ENCODE assay signal across 11 cellular contexts in the genomic region with DNA sequence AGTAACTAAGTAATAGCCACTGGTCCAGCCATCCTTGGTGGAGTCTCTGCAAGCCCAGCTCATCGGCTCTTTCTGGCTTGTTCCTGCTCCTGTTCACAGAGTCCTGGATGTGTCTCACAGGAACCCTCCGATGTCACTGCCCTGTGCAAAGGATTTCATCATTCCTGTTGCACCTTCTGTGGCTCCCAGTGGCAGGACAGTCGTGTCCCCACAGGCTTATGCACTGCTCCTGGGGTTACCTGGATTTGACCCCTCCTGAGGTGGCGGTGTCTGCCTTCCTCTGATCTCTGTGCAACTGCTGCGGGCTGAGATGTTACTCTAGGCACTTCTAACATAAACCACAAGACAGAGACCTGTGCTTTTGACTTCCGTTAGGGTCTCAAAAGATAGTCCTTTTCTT. TPM values are rescaled to one million over a fixed set of nuclear protein-coding genes. Genes with fewer than 3 reads are reported as not detected.
A peak's percentile ranks its signal among the peaks of the same experiment; 100 is the strongest.
DNase-seq lines count a peak whose midpoint lies in the region; ATAC-seq and TF ChIP-seq lines count a peak whose summit lies in the region.
"Had no signal": no experiment of that assay in that cellular context is flagged by ENCODE, and none has a peak within 500 bp of the region (broad histone marks: within the 10 kb centered on the region; RNA-seq: fewer than 3 reads in every experiment).

No MANE protein-coding gene starts in this region.

- peaks cover 5% of the 10 kb centered on the region for H3K4me1 Mint-ChIP-seq in GM23338
- H3K4me1 Mint-ChIP-seq: neural progenitor cell had no signal

- H3K9me2 ChIP-seq in OCI-LY7 (ENCODE audit: insufficient read depth, low read length) (no peaks in the 10 kb centered on the region), GM23338 (ENCODE audit: insufficient read depth) (no peaks in the 10 kb centered on the region)

- H3K36me3 Mint-ChIP-seq in GM23338 (ENCODE audit: low read depth) = no peaks in the 10 kb centered on the region
- H3K36me3 Mint-ChIP-seq: neural progenitor cell had no signal

- POLR2A ChIA-PET in OCI-LY7 (lab: Charles Lee) = interaction anchor here (0.6 to 4.1 kb wide), 7 partner anchors 10 to 1811 kb away, joined by 3 to 30 read pairs (median 4); no protein-coding TSS in a partner anchor

- no peak overlapping the region for H2AFZ ChIP-seq in OCI-LY7 (ENCODE audit: low read length)
- no peak overlapping the region for H2AFZ ChIP-seq in GM23338
- H2AFZ ChIP-seq: neural progenitor cell had no signal

- DNase-seq in OCI-LY7 (ENCODE audit: low spot score) = peak; percentile 47
- DNase-seq in right lobe of liver = no peak
- no peak for DNase-seq in GM23338 (ENCODE audit: low spot score)
- no peak for DNase-seq in NCI-H1694 (lab: John Stamatoyannopoulos, UW)
- DNase-seq in epidermal melanocyte (ENCODE audit: insufficient read length, low spot score) = no peak
- no peak for DNase-seq in activated CD4-positive, CD25-positive, alpha-beta regulatory T cell treated with anti-CD3 and anti-CD28 coated beads, Interleukin-2, amount 50 U/mL, for 72 hours
- DNase-seq: SHP77 treated with DMSO at 0.1 percent for 48 hours, thyroid gland had no signal

- BruUV-seq in OCI-LY7 (replicated peaks; lab: Mats Ljungman, UMichigan) = no TSS peak

- WGBS in right lobe of liver (ENCODE audit: insufficient coverage, low coverage, low lambda C conversion rate, missing lambda C conversion rate) = 38% methylated on average over 5 of the region's 6 CpGs

- no peaks in the 10 kb centered on the region for H3K9me3 ChIP-seq in OCI-LY7 (ENCODE audit: low read length)
- H3K9me3 ChIP-seq in right lobe of liver = no peaks in the 10 kb centered on the region
- H3K9me3 ChIP-seq: thyroid gland had no signal

- peaks cover 95% of the 10 kb centered on the region for H3K36me3 ChIP-seq in OCI-LY7 (ENCODE audit: insufficient read depth, low read length)
- peaks cover 0 to 1% (median 0%) of the 10 kb centered on the region in 4 donors for H3K36me3 ChIP-seq in right lobe of liver
- H3K36me3 ChIP-seq in GM23338 (ENCODE audit: insufficient read depth) = no peaks in the 10 kb centered on the region
- H3K36me3 ChIP-seq: neural progenitor cell, thyroid gland had no signal

- H3K4me1 ChIP-seq in OCI-LY7 (ENCODE audit: insufficient read depth, low read length, poor library complexity, severe bottlenecking) = peaks cover 61% of the 10 kb centered on the region
- peaks cover 0 to 7% (median 1%) of the 10 kb centered on the region in 4 donors for H3K4me1 ChIP-seq in right lobe of liver
- H3K4me1 ChIP-seq in GM23338 (ENCODE audit: insufficient read depth) = no peaks in the 10 kb centered on the region; the same call in 1 of the 2 replicates
- H3K4me1 ChIP-seq: neural progenitor cell, thyroid gland had no signal

- peaks cover 2% of the 10 kb centered on the region for H3K27me3 Mint-ChIP-seq in GM23338 (ENCODE audit: insufficient read depth, low read depth, poor library complexity)

- no peak overlapping the region for H3K4me3 Mint-ChIP-seq in GM23338
- H3K4me3 Mint-ChIP-seq: neural progenitor cell had no signal

- TF ChIP-seq CTCF in OCI-LY7 (conservative IDR thresholded peaks at IDR 0.05; ENCODE audit: low read length) (no peak), right lobe of liver (IDR thresholded peaks at IDR 0.05) (no peak), GM23338 (conservative IDR thresholded peaks at IDR 0.05; ENCODE audit: low read depth in 2 of 2) (no peak)

- H3K27me3 ChIP-seq in right lobe of liver (no peaks in the 10 kb centered on the region), GM23338 (ENCODE audit: insufficient read depth) (no peaks in the 10 kb centered on the region)
- H3K27me3 ChIP-seq: neural progenitor cell, thyroid gland had no signal

- H3K4me3 ChIP-seq in OCI-LY7 (ENCODE audit: low read depth, low read length, poor library complexity, severe bottlenecking) (peak overlapping the region; percentile 22), right lobe of liver (no peak overlapping the region), GM23338 (no peak overlapping the region)
- H3K4me3 ChIP-seq: neural progenitor cell, thyroid gland had no signal

- ATAC-seq in GM18505 (IDR thresholded peaks at IDR 0.05; ENCODE audit: unreplicated experiment) (peak; percentile 50), GM21723 (IDR thresholded peaks at IDR 0.05; ENCODE audit: unreplicated experiment) (peak; percentile 72), right lobe of liver (peak; percentile 55 to 72 (median 60)), GM23338 (no peak)

- intact Hi-C loops in OCI-LY7 (cut with micrococcal nuclease; ENCODE audit: unreplicated experiment) = no loop called here
- intact Hi-C loops in right lobe of liver (cut with DNase I) = no loop called here

- H3K79me2 ChIP-seq in OCI-LY7 (ENCODE audit: insufficient read depth, low read depth, low read length) = peaks cover 100% of the 10 kb centered on the region
- H3K79me2 ChIP-seq in GM23338 (replicated peaks; ENCODE audit: insufficient read depth) = no peaks in the 10 kb centered on the region

- no peaks in the 10 kb centered on the region for H3F3A ChIP-seq in GM23338 (replicated peaks; ENCODE audit: low read depth)

- no peak overlapping the region for H3K27ac Mint-ChIP-seq in GM23338
- H3K27ac Mint-ChIP-seq: neural progenitor cell had no signal

- H3K27ac ChIP-seq in OCI-LY7 (ENCODE audit: low read depth, low read length, poor library complexity, severe bottlenecking) = peak overlapping the region; percentile 53
- no peak overlapping the region for H3K27ac ChIP-seq in right lobe of liver
- no peak overlapping the region for H3K27ac ChIP-seq in GM23338 (ENCODE audit: low read depth)
- H3K27ac ChIP-seq: neural progenitor cell, thyroid gland had no signal

- TF ChIP-seq POLR2A in GM18505 (IDR thresholded peaks at IDR 0.05; ENCODE audit: borderline replicate concordance, extremely low read depth, insufficient read depth, insufficient read length) (no peak), right lobe of liver (IDR thresholded peaks at IDR 0.05) (no peak)

- CTCF ChIA-PET in OCI-LY7 (lab: Charles Lee; ENCODE audit: unreplicated experiment) = no interaction called here

- peak overlapping the region; percentile 57 for H3K4me2 ChIP-seq in OCI-LY7 (ENCODE audit: low read length)
- no peak overlapping the region for H3K4me2 ChIP-seq in GM23338
- H3K4me2 ChIP-seq: neural progenitor cell had no signal

- H3K9me3 Mint-ChIP-seq in GM23338 = no peaks in the 10 kb centered on the region
- H3K9me3 Mint-ChIP-seq: neural progenitor cell had no signal

- peaks cover 25% of the 10 kb centered on the region; the same call in 1 of the 2 replicates for H4K20me1 ChIP-seq in OCI-LY7 (ENCODE audit: insufficient read depth, low read length)
- H4K20me1 ChIP-seq in GM23338 (replicated peaks; ENCODE audit: insufficient read depth) = no peaks in the 10 kb centered on the region

TF ChIP-seq in GM23338, 12 proteins besides CTCF, POLR2A, EP300 and RAD21 (continues in another document):
- TF ChIP-seq ZNF114 (CRISPR knock-in tag; IDR thresholded peaks at IDR 0.05) (no peak), CREB1 (CRISPR knock-in tag; IDR thresholded peaks at IDR 0.05; ENCODE audit: low read depth) (no peak)

RNA-seq across cellular contexts. Expression of a gene that starts 30.6 kb away (rescaled TPM):
- 58.1 and 65.8 TPM in 2 replicates for total RNA-seq in OCI-LY7 (2014; rRNA removed; shearing (Covaris generic))
- total RNA-seq in OCI-LY7 (2022) = 167 and 196 TPM in 2 replicates
- total RNA-seq in right lobe of liver = 10 to 100 TPM; 13.0 to 50.7 (median 16.5) TPM
- 0.14 TPM in 1 of 2 replicates, not detected in the other for total RNA-seq in GM23338 (2014; rRNA removed; shearing (Covaris generic))
- polyA plus RNA-seq in GM23338 (2016; fragmentation: Nextera tagmentation; extraction: Ambion mirVana) = 0.07 and 0.16 TPM in 2 replicates

Comparison
In these comparisons a context has a peak if more than half of its experiments do, and no peak if none do; other contexts are left out.
1. RNA of a gene that starts 30.6 kb away (total RNA-seq): 58.1 to 196 TPM in OCI-LY7 and 13.0 to 50.7 TPM in right lobe of liver; 0.14 TPM in GM23338; every median in the first group is over 10 times any median in the second.